Comparison of ENCODE assay signal across 23 cellular contexts in genomic region chr7:91912500-91912899, GRCh38. TPM values are rescaled to one million over a fixed set of nuclear protein-coding genes. Genes with fewer than 3 reads are reported as not detected.
DNase-seq lines count a peak whose midpoint lies in the region; TF ChIP-seq lines count a peak whose summit lies in the region.
"Had no signal": no experiment of that assay in that cellular context is flagged by ENCODE, and none has a peak within 500 bp of the region (broad histone marks: within the 10 kb centered on the region; RNA-seq: fewer than 3 reads in every experiment).

No MANE protein-coding gene starts in this region.

- H3K9me3 Mint-ChIP-seq in activated CD4-positive, alpha-beta memory T cell treated with anti-CD3 and anti-CD28 coated beads, Interleukin-2, amount 10 ng/mL, durations not matched to agents 7 days and 5 days: no peaks in the 10 kb centered on the region
- H3K9me3 Mint-ChIP-seq: activated naive CD4-positive, alpha-beta T cell treated with anti-CD3 and anti-CD28 coated beads for 36 hours had no signal

- H3K36me3 Mint-ChIP-seq in activated CD4-positive, alpha-beta memory T cell treated with anti-CD3 and anti-CD28 coated beads, Interleukin-2, amount 10 ng/mL, durations not matched to agents 7 days and 5 days (ENCODE audit: low read depth): no peaks in the 10 kb centered on the region
- H3K36me3 Mint-ChIP-seq: memory B cell; naive thymus-derived CD4-positive, alpha-beta T cell; T-cell had no signal

- H3K27ac Mint-ChIP-seq in activated CD4-positive, alpha-beta memory T cell treated with anti-CD3 and anti-CD28 coated beads, Interleukin-2, amount 10 ng/mL, durations not matched to agents 7 days and 5 days: no peak overlapping the region
- H3K27ac Mint-ChIP-seq: activated naive CD4-positive, alpha-beta T cell treated with anti-CD3 and anti-CD28 coated beads for 36 hours; activated T-cell treated with anti-CD3 and anti-CD28 coated beads, Interleukin-2, amount 50 U/mL, for 72 hours; memory B cell; naive thymus-derived CD4-positive, alpha-beta T cell; T-cell had no signal

- no peak overlapping the region for H3K4me3 Mint-ChIP-seq in activated CD4-positive, alpha-beta memory T cell treated with anti-CD3 and anti-CD28 coated beads, Interleukin-2, amount 10 ng/mL, durations not matched to agents 7 days and 5 days
- H3K4me3 Mint-ChIP-seq: activated naive CD4-positive, alpha-beta T cell treated with anti-CD3 and anti-CD28 coated beads for 36 hours; activated T-cell treated with anti-CD3 and anti-CD28 coated beads, Interleukin-2, amount 50 U/mL, for 72 hours; memory B cell; naive thymus-derived CD4-positive, alpha-beta T cell; T-cell had no signal

- CTCF ChIA-PET in activated CD4-positive, alpha-beta memory T cell treated with anti-CD3 and anti-CD28 coated beads, Interleukin-2, amount 10 ng/mL, durations not matched to agents 7 days and 5 days (lab: Charles Lee): interaction anchor here (0.8 kb wide), 1 partner anchor 32 kb away, joined by 4 read pairs; no protein-coding TSS in a partner anchor

- POLR2A ChIA-PET in activated CD4-positive, alpha-beta memory T cell treated with anti-CD3 and anti-CD28 coated beads, Interleukin-2, amount 10 ng/mL, durations not matched to agents 7 days and 5 days (lab: Charles Lee): interaction anchor here (1.2 kb wide), 1 partner anchor 31 kb away, joined by 3 read pairs; no protein-coding TSS in a partner anchor

- DNase-seq in HT1080 (ENCODE audit: low read depth) (peak; percentile 11), amniotic epithelial cell (ENCODE audit: low read depth) (peak; percentile 40), fibroblast of pulmonary artery (ENCODE audit: low read depth) (peak; percentile 43), retinal pigment epithelial cell (ENCODE audit: low read depth) (peak; percentile 44), HuH-7.5 (ENCODE audit: low spot score) (no peak)
- DNase-seq in stimulated activated CD8-positive, alpha-beta memory T cell treated with anti-CD3 and anti-CD28 coated beads, Interleukin-4, amount 100 ng/mL, for 48 hours: no peak
- DNase-seq in activated CD4-positive, alpha-beta memory T cell treated with anti-CD3 and anti-CD28 coated beads, Interleukin-2, amount 10 ng/mL, durations not matched to agents 7 days and 5 days: no peak
- DNase-seq in activated CD4-positive, alpha-beta T cell treated with anti-CD3 and anti-CD28 coated beads, Interleukin-2, amount 50 U/mL, for 4 hours: no peak
- DNase-seq: activated naive CD4-positive, alpha-beta T cell treated with anti-CD3 and anti-CD28 coated beads for 36 hours; activated T-cell treated with anti-CD3 and anti-CD28 coated beads, Interleukin-2, amount 50 U/mL, for 72 hours; anterior cingulate cortex; DMS79 treated with DMSO at 0.1 percent for 48 hours; erythroblast; glutamatergic neuron; naive thymus-derived CD4-positive, alpha-beta T cell; NCI-H187; NCI-H774; right cardiac atrium; Right ventricle myocardium superior; stomach; T-cell; transverse colon had no signal

- TF ChIP-seq CTCF in fibroblast of pulmonary artery (IDR thresholded peaks at IDR 0.05; ENCODE audit: low read length, missing control alignments): no peak
- TF ChIP-seq CTCF in retinal pigment epithelial cell (conservative IDR thresholded peaks at IDR 0.05; ENCODE audit: low read depth, low read length): no peak

- peaks cover 3% of the 10 kb centered on the region for H3K27me3 Mint-ChIP-seq in activated CD4-positive, alpha-beta memory T cell treated with anti-CD3 and anti-CD28 coated beads, Interleukin-2, amount 10 ng/mL, durations not matched to agents 7 days and 5 days

- H3K4me3 ChIP-seq in fibroblast of pulmonary artery (replicated peaks; ENCODE audit: low read depth, low read length) (no peak overlapping the region), retinal pigment epithelial cell (ENCODE audit: low read length) (no peak overlapping the region)
- H3K4me3 ChIP-seq: stomach, transverse colon had no signal

- H3K4me1 Mint-ChIP-seq in activated CD4-positive, alpha-beta memory T cell treated with anti-CD3 and anti-CD28 coated beads, Interleukin-2, amount 10 ng/mL, durations not matched to agents 7 days and 5 days: peaks cover 18% of the 10 kb centered on the region
- H3K4me1 Mint-ChIP-seq: memory B cell had no signal

RNA-seq across cellular contexts. Expression of gene AKAP9, which starts 28.2 kb away (rescaled TPM):
- 13.1 and 14.8 TPM in 2 replicates for total RNA-seq in HT1080 (2014; rRNA removed; shearing (Covaris generic))
- polyA plus RNA-seq in HT1080 (2015; cell fraction: cytosol; rRNA removed): 4.4 and 6.6 TPM in 2 replicates
- 54.3 and 55.6 TPM in 2 replicates for polyA plus RNA-seq in HT1080 (2015; cell fraction: nucleus; rRNA removed)
- 10 to 100 TPM; 32.4 to 41.7 TPM for total RNA-seq in activated CD4-positive, alpha-beta memory T cell treated with anti-CD3 and anti-CD28 coated beads, Interleukin-2, amount 10 ng/mL, durations not matched to agents 7 days and 5 days

RNA-seq across cellular contexts. Expression of gene MTERF1, which starts 32.0 kb away (rescaled TPM):
- total RNA-seq in HT1080 (2014; rRNA removed; shearing (Covaris generic)): 10.9 and 12.4 TPM in 2 replicates
- polyA plus RNA-seq in HT1080 (2015; cell fraction: cytosol; rRNA removed): 12.5 and 13.2 TPM in 2 replicates
- polyA plus RNA-seq in HT1080 (2015; cell fraction: nucleus; rRNA removed): 19.1 and 24.4 TPM in 2 replicates
- total RNA-seq in activated CD4-positive, alpha-beta memory T cell treated with anti-CD3 and anti-CD28 coated beads, Interleukin-2, amount 10 ng/mL, durations not matched to agents 7 days and 5 days: 10 to 100 TPM; 15.4 to 15.6 TPM

Comparison
In these comparisons a context has a peak if more than half of its experiments do, and no peak if none do; other contexts are left out.
1. DNase-seq: peak in HT1080 (single experiment), amniotic epithelial cell (single experiment), fibroblast of pulmonary artery (single experiment) and retinal pigment epithelial cell (single experiment); none in HuH-7.5 (single experiment), stimulated activated CD8-positive, alpha-beta memory T cell treated with anti-CD3 and anti-CD28 coated beads, Interleukin-4, amount 100 ng/mL, for 48 hours (single experiment), activated CD4-positive, alpha-beta memory T cell treated with anti-CD3 and anti-CD28 coated beads, Interleukin-2, amount 10 ng/mL, durations not matched to agents 7 days and 5 days (single experiment) and activated CD4-positive, alpha-beta T cell treated with anti-CD3 and anti-CD28 coated beads, Interleukin-2, amount 50 U/mL, for 4 hours (0 of 2).